In genomic region chr15:93478922-93479321, GRCh38 we compare ENCODE assay signal across 1 cellular context.
TF ChIP-seq lines count a peak whose summit lies in the region.

No MANE protein-coding gene starts in this region.

TF ChIP-seq in H1, 55 proteins besides CTCF, POLR2A, EP300 and RAD21 (continued from another document):
- TF ChIP-seq ATF2 (IDR thresholded peaks at IDR 0.05; ENCODE audit: low read length) (no peak), EGR1 (IDR thresholded peaks at IDR 0.05; ENCODE audit: borderline replicate concordance, low read depth, low read length) (no peak), E2F6 (IDR thresholded peaks at IDR 0.05) (peak; percentile 91), USF2 (IDR thresholded peaks at IDR 0.05; ENCODE audit: low read length) (no peak), FOSL1 (IDR thresholded peaks at IDR 0.05; ENCODE audit: insufficient read depth, low read depth, low read length) (no peak), JUN (IDR thresholded peaks at IDR 0.05; ENCODE audit: low read depth, low read length) (no peak), MAX (IDR thresholded peaks at IDR 0.05) (peak; percentile 83)
